ENCODE assay signal across 8 cellular contexts in genomic region chr9:37119360-37119759, GRCh38. TPM values are rescaled to one million over a fixed set of nuclear protein-coding genes. Genes with fewer than 3 reads are reported as not detected.
A peak's percentile ranks its signal among the peaks of the same experiment; 100 is the strongest.
DNase-seq lines count a peak whose midpoint lies in the region; ATAC-seq and TF ChIP-seq lines count a peak whose summit lies in the region.

No MANE protein-coding gene starts in this region.

- peak; percentile 58 for DNase-seq in DMS53 (lab: John Stamatoyannopoulos, UW)
- no peak for DNase-seq in DMS53 treated with DMSO at 0.1 percent for 48 hours (lab: John Stamatoyannopoulos, UW; ENCODE audit: unreplicated experiment)
- no peak for DNase-seq in MG63
- DNase-seq in coronary artery (ENCODE audit: low spot score) = no peak
- no peak for DNase-seq in activated effector memory CD4-positive, alpha-beta T cell treated with Interleukin-2 at 50 U/mL for 16 hours
- no peak for DNase-seq in mucosa of gallbladder (ENCODE audit: low spot score)

- H3K4me1 ChIP-seq in neutrophil (ENCODE audit: control insufficient read depth in 1 of 2, insufficient read depth in 1 of 2, low read depth in 1 of 2, low read length in 1 of 2) = peaks cover 16 to 18% of the 10 kb centered on the region in 2 experiments

- peak overlapping the region; percentile 92 for H3K4me3 ChIP-seq in MG63
- H3K4me3 ChIP-seq in coronary artery = peak overlapping the region; percentile 86
- H3K4me3 ChIP-seq in neutrophil (ENCODE audit: low read depth in 1 of 2, low read length in 1 of 2) = peak overlapping the region; percentile 75 to 95

- H3K9me3 ChIP-seq in MG63 (peaks cover 2% of the 10 kb centered on the region; the same call in 1 of the 2 replicates), neutrophil (no peaks in the 10 kb centered on the region)

- no peak for ATAC-seq in GM18873 (IDR thresholded peaks at IDR 0.05; ENCODE audit: low FRiP score, unreplicated experiment)

- TF ChIP-seq CTCF in coronary artery (IDR thresholded peaks at IDR 0.05) (no peak), neutrophil (IDR thresholded peaks at IDR 0.05) (no peak)

- H3K36me3 ChIP-seq in MG63 (peaks cover 2% of the 10 kb centered on the region; the same call in 1 of the 2 replicates), neutrophil (no peaks in the 10 kb centered on the region)

- no peaks in the 10 kb centered on the region for H3K27me3 ChIP-seq in MG63
- no peaks in the 10 kb centered on the region for H3K27me3 ChIP-seq in neutrophil

- H3K27ac ChIP-seq in coronary artery (no peak overlapping the region), neutrophil (no peak overlapping the region)

RNA-seq across cellular contexts. Expression of gene ZCCHC7, which starts 1.0 kb away (rescaled TPM):
- total RNA-seq in MG63 (2014; rRNA removed; shearing (Covaris generic); ENCODE audit: low replicate concordance) = 7.7 and 12.0 TPM in 2 replicates
- total RNA-seq in mucosa of gallbladder = 16.5 TPM
